16 cellular contexts compared by ENCODE assay signal in genomic region chr12:10301103-10301502, GRCh38. TPM values are rescaled to one million over a fixed set of nuclear protein-coding genes. Genes with fewer than 3 reads are reported as not detected.
DNase-seq lines count a peak whose midpoint lies in the region; ATAC-seq and TF ChIP-seq lines count a peak whose summit lies in the region.
"Had no signal": no experiment of that assay in that cellular context is flagged by ENCODE, and none has a peak within 500 bp of the region (broad histone marks: within the 10 kb centered on the region; RNA-seq: fewer than 3 reads in every experiment).

No MANE protein-coding gene starts in this region.

- peak; percentile 52 for DNase-seq in stimulated activated CD4-positive, alpha-beta T cell treated with anti-CD3 and anti-CD28 coated beads, Interleukin-15, amount 100 ng/mL, for 24 hours
- DNase-seq in stimulated activated CD4-positive, alpha-beta T cell treated with anti-CD3 and anti-CD28 coated beads, Interleukin-4, amount 100 ng/mL, for 1 hour = no peak
- no peak for DNase-seq in activated T-helper 1 cell treated with anti-CD3 and anti-CD28 coated beads, Interleukin-12 subunit alpha, Interleukin-12 subunit beta, Interleukin-2, Interleukin-4 antibody, amounts not matched to agents 30 ng/mL and 10 ng/mL and 1 ng/mL, durations not matched to agents 14 hours and 24 hours and 36 hours (ENCODE audit: low spot score)
- DNase-seq in kidney tubule cell (ENCODE audit: low spot score) (peak; percentile 33), NCI-H2196 treated with DMSO at 0.1 percent for 48 hours (lab: John Stamatoyannopoulos, UW; ENCODE audit: unreplicated experiment) (no peak), A172 (ENCODE audit: low spot score) (no peak), OCI-LY7 (ENCODE audit: low spot score) (no peak), heart right ventricle (no peak)
- DNase-seq: anterior cingulate cortex, Kasumi-1, NCI-H187, NCI-H526 had no signal

- no peak for ATAC-seq in heart right ventricle
- ATAC-seq: sciatic nerve had no signal

- peaks cover 53% of the 10 kb centered on the region for H3K4me1 Mint-ChIP-seq in activated T-helper 1 cell treated with anti-CD3 and anti-CD28 coated beads, Interleukin-12 subunit alpha, Interleukin-12 subunit beta, Interleukin-2, Interleukin-4 antibody, amounts not matched to agents 30 ng/mL and 10 ng/mL and 1 ng/mL, durations not matched to agents 14 hours and 24 hours and 36 hours (ENCODE audit: low read depth)
- H3K4me1 Mint-ChIP-seq: memory B cell had no signal

- H3K9me3 ChIP-seq in OCI-LY7 (ENCODE audit: low read length) (peaks cover 23% of the 10 kb centered on the region), heart right ventricle (no peaks in the 10 kb centered on the region)
- H3K9me3 ChIP-seq: tibial nerve had no signal

- H3K4me3 ChIP-seq in OCI-LY7 (ENCODE audit: low read depth, low read length, poor library complexity, severe bottlenecking) = no peak overlapping the region
- no peak overlapping the region for H3K4me3 ChIP-seq in heart right ventricle
- H3K4me3 ChIP-seq: tibial nerve had no signal

- H3K4me2 ChIP-seq in OCI-LY7 (ENCODE audit: low read length) = no peak overlapping the region

- H3K36me3 ChIP-seq in OCI-LY7 (ENCODE audit: insufficient read depth, low read length) = no peaks in the 10 kb centered on the region; the same call in 1 of the 2 replicates
- H3K36me3 ChIP-seq in heart right ventricle = no peaks in the 10 kb centered on the region
- H3K36me3 ChIP-seq: tibial nerve had no signal

- no peaks in the 10 kb centered on the region for H3K4me1 ChIP-seq in OCI-LY7 (ENCODE audit: insufficient read depth, low read length, poor library complexity, severe bottlenecking)
- no peaks in the 10 kb centered on the region for H3K4me1 ChIP-seq in heart right ventricle
- H3K4me1 ChIP-seq: tibial nerve had no signal

- TF ChIP-seq CTCF in OCI-LY7 (conservative IDR thresholded peaks at IDR 0.05; ENCODE audit: low read length) (no peak), heart right ventricle (IDR thresholded peaks at IDR 0.05) (no peak)

- intact Hi-C loops in activated T-helper 1 cell treated with anti-CD3 and anti-CD28 coated beads, Interleukin-12 subunit alpha, Interleukin-12 subunit beta, Interleukin-2, Interleukin-4 antibody, amounts not matched to agents 30 ng/mL and 10 ng/mL and 1 ng/mL, durations not matched to agents 14 hours and 24 hours and 36 hours (cut with micrococcal nuclease) = loop anchor here (5.0 to 10.0 kb wide), 7 partner anchors 421 to 1714 kb away; partner anchors contain the start of genes CLEC2B, CLECL1 and YBX3
- intact Hi-C loops in OCI-LY7 (cut with micrococcal nuclease; ENCODE audit: unreplicated experiment) = no loop called here
- intact Hi-C loops in heart right ventricle (cut with DNase I) = no loop called here

- H3K27ac ChIP-seq in OCI-LY7 (ENCODE audit: low read depth, low read length, poor library complexity, severe bottlenecking) = no peak overlapping the region
- H3K27ac ChIP-seq in heart right ventricle = no peak overlapping the region
- H3K27ac ChIP-seq: RWPE1, tibial nerve had no signal

- H3K9me3 Mint-ChIP-seq in activated T-helper 1 cell treated with anti-CD3 and anti-CD28 coated beads, Interleukin-12 subunit alpha, Interleukin-12 subunit beta, Interleukin-2, Interleukin-4 antibody, amounts not matched to agents 30 ng/mL and 10 ng/mL and 1 ng/mL, durations not matched to agents 14 hours and 24 hours and 36 hours = peaks cover 26% of the 10 kb centered on the region
- H3K9me3 Mint-ChIP-seq: memory B cell had no signal

- BruUV-seq in OCI-LY7 (replicated peaks; lab: Mats Ljungman, UMichigan) = no TSS peak

- CTCF ChIA-PET in OCI-LY7 (lab: Charles Lee; ENCODE audit: unreplicated experiment) = no interaction called here

- H3K27ac Mint-ChIP-seq in activated T-helper 1 cell treated with anti-CD3 and anti-CD28 coated beads, Interleukin-12 subunit alpha, Interleukin-12 subunit beta, Interleukin-2, Interleukin-4 antibody, amounts not matched to agents 30 ng/mL and 10 ng/mL and 1 ng/mL, durations not matched to agents 14 hours and 24 hours and 36 hours = peak overlapping the region; percentile 29
- H3K27ac Mint-ChIP-seq: memory B cell had no signal

- no peak overlapping the region for H3K4me3 Mint-ChIP-seq in activated T-helper 1 cell treated with anti-CD3 and anti-CD28 coated beads, Interleukin-12 subunit alpha, Interleukin-12 subunit beta, Interleukin-2, Interleukin-4 antibody, amounts not matched to agents 30 ng/mL and 10 ng/mL and 1 ng/mL, durations not matched to agents 14 hours and 24 hours and 36 hours
- H3K4me3 Mint-ChIP-seq: memory B cell had no signal

- 72 to 77% methylated on average over 1 of the region's 1 CpG for WGBS in heart right ventricle, 2 donors

- H3K27me3 Mint-ChIP-seq in activated T-helper 1 cell treated with anti-CD3 and anti-CD28 coated beads, Interleukin-12 subunit alpha, Interleukin-12 subunit beta, Interleukin-2, Interleukin-4 antibody, amounts not matched to agents 30 ng/mL and 10 ng/mL and 1 ng/mL, durations not matched to agents 14 hours and 24 hours and 36 hours (ENCODE audit: insufficient read depth) = peaks cover 12% of the 10 kb centered on the region

- H2AFZ ChIP-seq in OCI-LY7 (ENCODE audit: low read length) = no peak overlapping the region

- H4K20me1 ChIP-seq in OCI-LY7 (ENCODE audit: insufficient read depth, low read length) = no peaks in the 10 kb centered on the region

- no peaks in the 10 kb centered on the region for H3K79me2 ChIP-seq in OCI-LY7 (ENCODE audit: insufficient read depth, low read depth, low read length)

- H3K27me3 ChIP-seq in heart right ventricle = no peaks in the 10 kb centered on the region
- H3K27me3 ChIP-seq: tibial nerve had no signal

- peaks cover 10% of the 10 kb centered on the region for H3K36me3 Mint-ChIP-seq in activated T-helper 1 cell treated with anti-CD3 and anti-CD28 coated beads, Interleukin-12 subunit alpha, Interleukin-12 subunit beta, Interleukin-2, Interleukin-4 antibody, amounts not matched to agents 30 ng/mL and 10 ng/mL and 1 ng/mL, durations not matched to agents 14 hours and 24 hours and 36 hours (ENCODE audit: low read depth)
- H3K36me3 Mint-ChIP-seq: memory B cell had no signal

- H3K9me2 ChIP-seq in OCI-LY7 (ENCODE audit: insufficient read depth, low read length) = no peaks in the 10 kb centered on the region

- POLR2A ChIA-PET in OCI-LY7 (lab: Charles Lee) = interaction anchor here (0.6 to 1.0 kb wide), 3 partner anchors 22 to 198 kb away, joined by 3 read pairs; no protein-coding TSS in a partner anchor

RNA-seq across cellular contexts. Expression of gene KLRD1, which starts 6.6 kb away (rescaled TPM):
- 2.5 and 2.7 TPM in 2 replicates for total RNA-seq in activated T-helper 1 cell treated with anti-CD3 and anti-CD28 coated beads, Interleukin-12 subunit alpha, Interleukin-12 subunit beta, Interleukin-2, Interleukin-4 antibody, amounts not matched to agents 30 ng/mL and 10 ng/mL and 1 ng/mL, durations not matched to agents 14 hours and 24 hours and 36 hours
- not detected in 2 replicates for total RNA-seq in A172 (2014; rRNA removed; shearing (Covaris generic))
- under 0.01 and 0.03 TPM in 2 replicates for total RNA-seq in OCI-LY7 (2014; rRNA removed; shearing (Covaris generic))
- total RNA-seq in OCI-LY7 (2022) = 0.04 and 0.18 TPM in 2 replicates
- total RNA-seq in heart right ventricle = 1 to 10 TPM in 8 of 10 donors, under 1 TPM in 2; 0.81 to 5.7 (median 1.2) TPM
- polyA plus RNA-seq in heart right ventricle = under 1 TPM; 0.22 to 0.59 TPM

Comparison
In these comparisons a context has a peak if more than half of its experiments do, and no peak if none do; other contexts are left out.
1. DNase-seq: peak in stimulated activated CD4-positive, alpha-beta T cell treated with anti-CD3 and anti-CD28 coated beads, Interleukin-15, amount 100 ng/mL, for 24 hours (single experiment) and kidney tubule cell (single experiment); none in stimulated activated CD4-positive, alpha-beta T cell treated with anti-CD3 and anti-CD28 coated beads, Interleukin-4, amount 100 ng/mL, for 1 hour (single experiment), activated T-helper 1 cell treated with anti-CD3 and anti-CD28 coated beads, Interleukin-12 subunit alpha, Interleukin-12 subunit beta, Interleukin-2, Interleukin-4 antibody, amounts not matched to agents 30 ng/mL and 10 ng/mL and 1 ng/mL, durations not matched to agents 14 hours and 24 hours and 36 hours (single experiment), NCI-H2196 treated with DMSO at 0.1 percent for 48 hours (single experiment), A172 (single experiment), OCI-LY7 (single experiment) and heart right ventricle (0 of 2).